Comparison of ENCODE assay signal across 24 cellular contexts in the genomic region with DNA sequence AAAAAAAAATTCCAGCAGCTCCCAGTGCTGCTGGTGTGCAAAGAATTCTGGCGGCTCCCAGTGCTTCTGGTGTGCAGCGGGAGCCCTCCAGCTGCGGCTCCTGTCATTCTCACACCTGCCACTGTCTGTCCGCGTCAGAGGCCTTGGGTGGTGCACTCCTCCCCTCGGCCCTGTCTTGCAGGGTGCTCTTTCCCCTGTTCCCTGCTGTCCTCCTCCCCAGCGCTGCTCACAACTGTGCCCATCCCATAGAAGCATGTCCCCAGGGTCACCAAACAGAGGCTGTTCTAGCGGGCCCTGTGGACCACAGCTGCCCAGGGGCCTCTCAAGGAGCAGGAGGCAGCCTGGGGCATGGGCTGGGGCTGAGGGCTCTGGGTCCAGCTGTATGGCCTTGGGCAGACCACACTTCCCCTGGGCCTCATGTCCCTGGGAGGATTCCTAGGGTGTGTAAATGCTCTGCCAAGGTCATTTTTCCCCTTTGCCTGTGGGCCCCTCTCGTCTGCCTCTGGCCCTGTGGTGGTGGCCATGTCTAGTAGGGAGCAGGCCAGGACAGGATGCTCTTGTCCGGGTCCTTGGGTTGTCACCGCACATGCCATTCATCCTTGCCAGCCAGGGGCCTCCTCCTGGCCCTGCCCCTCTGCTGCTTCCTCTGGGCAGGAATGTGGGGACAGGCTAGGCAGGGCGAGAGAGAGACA.
DNase-seq lines count a peak whose midpoint lies in the region; ATAC-seq and TF ChIP-seq lines count a peak whose summit lies in the region.
"Had no signal": no experiment of that assay in that cellular context is flagged by ENCODE, and none has a peak within 500 bp of the region (broad histone marks: within the 10 kb centered on the region; RNA-seq: fewer than 3 reads in every experiment).

No MANE protein-coding gene starts in this region.

- TF ChIP-seq CTCF in stomach (IDR thresholded peaks at IDR 0.05), result no peak

- peaks cover 41 to 83% (median 73%) of the 10 kb centered on the region in 4 donors for H3K36me3 ChIP-seq in stomach

- no peak overlapping the region for H3K4me3 ChIP-seq in stomach
- H3K4me3 ChIP-seq: esophagus muscularis mucosa, gastroesophageal sphincter, GM23338 had no signal

- peak overlapping the region; percentile 55 to 69 for H3K27ac Mint-ChIP-seq in activated naive CD4-positive, alpha-beta T cell treated with anti-CD3 and anti-CD28 coated beads, Interleukin-2, amount 50 U/mL, for 72 hours
- no peak overlapping the region for H3K27ac Mint-ChIP-seq in activated T-helper 2 cell treated with anti-CD3 and anti-CD28 coated beads, Interferon-gamma antibody, Interleukin-2, Interleukin-4, amounts not matched to agents 10 μg/mL and 5 μg/mL and 100 μg/mL, durations not matched to agents 14 hours and 24 hours and 36 hours
- H3K27ac Mint-ChIP-seq: T-cell had no signal

- peaks cover 0 to 25% (median 2%) of the 10 kb centered on the region in 4 donors for H3K4me1 ChIP-seq in stomach

- H3K36me3 Mint-ChIP-seq in activated naive CD4-positive, alpha-beta T cell treated with anti-CD3 and anti-CD28 coated beads, Interleukin-2, amount 50 U/mL, for 72 hours, result peaks cover 0 to 6% of the 10 kb centered on the region in 2 donors
- peaks cover 15% of the 10 kb centered on the region for H3K36me3 Mint-ChIP-seq in activated T-helper 2 cell treated with anti-CD3 and anti-CD28 coated beads, Interferon-gamma antibody, Interleukin-2, Interleukin-4, amounts not matched to agents 10 μg/mL and 5 μg/mL and 100 μg/mL, durations not matched to agents 14 hours and 24 hours and 36 hours (ENCODE audit: low read depth)

- no peaks in the 10 kb centered on the region for H3K27me3 Mint-ChIP-seq in activated T-helper 2 cell treated with anti-CD3 and anti-CD28 coated beads, Interferon-gamma antibody, Interleukin-2, Interleukin-4, amounts not matched to agents 10 μg/mL and 5 μg/mL and 100 μg/mL, durations not matched to agents 14 hours and 24 hours and 36 hours (ENCODE audit: low read depth)
- H3K27me3 Mint-ChIP-seq: T-cell had no signal

- no peak overlapping the region for H3K4me3 Mint-ChIP-seq in activated T-helper 2 cell treated with anti-CD3 and anti-CD28 coated beads, Interferon-gamma antibody, Interleukin-2, Interleukin-4, amounts not matched to agents 10 μg/mL and 5 μg/mL and 100 μg/mL, durations not matched to agents 14 hours and 24 hours and 36 hours (ENCODE audit: low read depth)
- H3K4me3 Mint-ChIP-seq: GM23338, T-cell had no signal

- WGBS in stomach, 5 donors, result 85 to 97% (median 91%) methylated on average over 10 to 12 of the region's 12 CpGs

- TF ChIP-seq EP300 in stomach (IDR thresholded peaks at IDR 0.05), result no peak

- no peak overlapping the region for H3K27ac ChIP-seq in stomach
- H3K27ac ChIP-seq: esophagus muscularis mucosa, gastroesophageal sphincter had no signal

- DNase-seq in activated naive CD4-positive, alpha-beta T cell treated with anti-CD3 and anti-CD28 coated beads, Interleukin-2, amount 50 U/mL, for 72 hours (ENCODE audit: low spot score in 2 of 2), result peak in 1 of 2 donors; percentile 35
- DNase-seq in activated naive CD4-positive, alpha-beta T cell (lab: John Stamatoyannopoulos, UW), result no peak
- peak; percentile 41 for DNase-seq in activated CD8-positive, alpha-beta memory T cell treated with anti-CD3 and anti-CD28 coated beads for 24 hours
- DNase-seq in myocyte (ENCODE audit: low read depth) (peak; percentile 75), stomach (peak; percentile 14), NCI-H345 (lab: John Stamatoyannopoulos, UW) (no peak), H4 (ENCODE audit: low spot score) (no peak)
- no peak for DNase-seq in activated T-helper 2 cell treated with anti-CD3 and anti-CD28 coated beads, Interferon-gamma antibody, Interleukin-2, Interleukin-4, amounts not matched to agents 10 μg/mL and 5 μg/mL and 100 μg/mL, durations not matched to agents 14 hours and 24 hours and 36 hours (ENCODE audit: low spot score)
- DNase-seq: activated CD4-positive, alpha-beta T cell treated with anti-CD3 and anti-CD28 coated beads, Interleukin-2, amount 50 U/mL, for 1 hour; amygdala; caudate nucleus; DMS 273 treated with DMSO at 0.1 percent for 48 hours; effector CD8-positive, alpha-beta T cell; midbrain; NCI-H1092; NCI-H2081 treated with DMSO at 0.1 percent for 48 hours; NCI-H524; retina; SHP77 had no signal

- H3K4me1 Mint-ChIP-seq in activated T-helper 2 cell treated with anti-CD3 and anti-CD28 coated beads, Interferon-gamma antibody, Interleukin-2, Interleukin-4, amounts not matched to agents 10 μg/mL and 5 μg/mL and 100 μg/mL, durations not matched to agents 14 hours and 24 hours and 36 hours (ENCODE audit: low read depth), result no peaks in the 10 kb centered on the region
- H3K4me1 Mint-ChIP-seq: T-cell had no signal

- no peak for TF ChIP-seq POLR2A in stomach (IDR thresholded peaks at IDR 0.05)

- H3K27me3 ChIP-seq in stomach, result no peaks in the 10 kb centered on the region
- H3K27me3 ChIP-seq: esophagus muscularis mucosa, gastroesophageal sphincter had no signal

- no peaks in the 10 kb centered on the region for H3K9me3 Mint-ChIP-seq in activated naive CD4-positive, alpha-beta T cell treated with anti-CD3 and anti-CD28 coated beads, Interleukin-2, amount 50 U/mL, for 72 hours
- no peaks in the 10 kb centered on the region for H3K9me3 Mint-ChIP-seq in activated T-helper 2 cell treated with anti-CD3 and anti-CD28 coated beads, Interferon-gamma antibody, Interleukin-2, Interleukin-4, amounts not matched to agents 10 μg/mL and 5 μg/mL and 100 μg/mL, durations not matched to agents 14 hours and 24 hours and 36 hours
- H3K9me3 Mint-ChIP-seq: GM23338, T-cell had no signal

- no peaks in the 10 kb centered on the region for H3K9me3 ChIP-seq in stomach

- no peak for ATAC-seq in activated naive CD4-positive, alpha-beta T cell treated with anti-CD3 and anti-CD28 coated beads, Interleukin-2, amount 50 U/mL, for 72 hours
- ATAC-seq: gastroesophageal sphincter, GM23338, left colon, T-cell had no signal

- intact Hi-C loops in stomach (cut with DNase I; ENCODE audit: low total_unique reads), result no loop called here
- intact Hi-C loops in activated T-helper 2 cell treated with anti-CD3 and anti-CD28 coated beads, Interferon-gamma antibody, Interleukin-2, Interleukin-4, amounts not matched to agents 10 μg/mL and 5 μg/mL and 100 μg/mL, durations not matched to agents 14 hours and 24 hours and 36 hours (cut with micrococcal nuclease), result no loop called here

Comparison
In these comparisons a context has a peak if more than half of its experiments do, and no peak if none do; other contexts are left out.
1. DNase-seq: peak in activated CD8-positive, alpha-beta memory T cell treated with anti-CD3 and anti-CD28 coated beads for 24 hours (single experiment), myocyte (single experiment) and stomach (single experiment); none in activated naive CD4-positive, alpha-beta T cell (0 of 4), NCI-H345 (single experiment), H4 (single experiment) and activated T-helper 2 cell treated with anti-CD3 and anti-CD28 coated beads, Interferon-gamma antibody, Interleukin-2, Interleukin-4, amounts not matched to agents 10 μg/mL and 5 μg/mL and 100 μg/mL, durations not matched to agents 14 hours and 24 hours and 36 hours (single experiment).